22 cellular contexts compared by ENCODE assay signal in the genomic region with DNA sequence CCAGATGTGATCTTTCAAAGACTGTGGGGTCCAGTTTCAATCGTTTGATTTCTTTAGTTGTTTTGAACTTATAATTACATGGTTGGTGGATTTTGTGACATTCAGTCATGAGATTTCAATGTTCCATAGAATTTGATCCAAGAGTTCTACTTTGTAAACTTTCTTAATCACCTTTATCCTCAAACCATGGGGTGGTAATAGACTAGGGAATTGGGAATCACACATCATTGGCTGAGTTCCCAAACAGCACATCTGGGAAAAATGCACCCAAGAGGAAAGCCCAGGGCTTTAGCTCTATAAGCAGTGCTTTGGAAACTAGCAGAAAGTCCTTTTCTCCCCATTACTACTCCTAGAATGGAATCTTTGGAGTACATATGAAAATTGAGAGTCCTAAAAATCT.
A peak's percentile ranks its signal among the peaks of the same experiment; 100 is the strongest.
DNase-seq lines count a peak whose midpoint lies in the region; ATAC-seq, FAIRE-seq and TF ChIP-seq lines count a peak whose summit lies in the region.
"Had no signal": no experiment of that assay in that cellular context is flagged by ENCODE, and none has a peak within 500 bp of the region (broad histone marks: within the 10 kb centered on the region; RNA-seq: fewer than 3 reads in every experiment).

No MANE protein-coding gene starts in this region.

- H3K36me3 ChIP-seq in bronchial epithelial cell (ENCODE audit: control insufficient read depth, insufficient read depth, low read length) (no peaks in the 10 kb centered on the region), transverse colon (no peaks in the 10 kb centered on the region)
- H3K36me3 ChIP-seq: colonic mucosa, SJSA1, spleen, WERI-Rb-1 had no signal

- H3K27me3 ChIP-seq in bronchial epithelial cell (ENCODE audit: control insufficient read depth, insufficient read depth, low read length) (no peaks in the 10 kb centered on the region), right cardiac atrium (ENCODE audit: control insufficient read depth, insufficient read depth) (no peaks in the 10 kb centered on the region), transverse colon (no peaks in the 10 kb centered on the region)
- H3K27me3 ChIP-seq: colonic mucosa, SJSA1, spleen had no signal

- H3K27ac ChIP-seq in right cardiac atrium (ENCODE audit: low read length) (no peak overlapping the region), transverse colon (no peak overlapping the region)
- H3K27ac ChIP-seq: colonic mucosa, SJSA1, spleen, WERI-Rb-1 had no signal

- ATAC-seq in right cardiac atrium = no peak
- ATAC-seq: PC-3, T-helper 17 cell had no signal

- no peak for TF ChIP-seq EP300 in transverse colon (IDR thresholded peaks at IDR 0.05; ENCODE audit: low read depth)

- DNase-seq in AG10803 (ENCODE audit: low read depth) = peak; percentile 68
- peak; percentile 33 for DNase-seq in LoVo (ENCODE audit: low spot score)
- DNase-seq in bronchial epithelial cell (ENCODE audit: low read depth) = peak; percentile 41
- DNase-seq in iris pigment epithelial cell (ENCODE audit: low read depth) = peak; percentile 10
- no peak for DNase-seq in right cardiac atrium
- no peak for DNase-seq in NCI-H146 treated with DMSO at 0.1 percent for 48 hours (lab: John Stamatoyannopoulos, UW; ENCODE audit: unreplicated experiment)
- no peak for DNase-seq in DMS114 treated with DMSO at 0.1 percent for 48 hours (lab: John Stamatoyannopoulos, UW; ENCODE audit: unreplicated experiment)
- DNase-seq in transverse colon = no peak
- DNase-seq: ACHN; activated CD4-positive, alpha-beta T cell treated with anti-CD3 and anti-CD28 coated beads, Interleukin-2, amount 50 U/mL, for 4 hours; activated naive CD4-positive, alpha-beta T cell; anterior cingulate cortex; CD8-positive, alpha-beta memory T cell; colonic mucosa; DMS79 treated with DMSO at 0.1 percent for 48 hours; midbrain; NCI-H1436; PC-3; spleen; T-helper 17 cell; WERI-Rb-1 had no signal

- H3K4me1 ChIP-seq in right cardiac atrium (ENCODE audit: control insufficient read depth, insufficient read depth, low read length) = no peaks in the 10 kb centered on the region
- no peaks in the 10 kb centered on the region for H3K4me1 ChIP-seq in transverse colon
- H3K4me1 ChIP-seq: colonic mucosa, SJSA1, spleen had no signal

- in situ Hi-C loops in transverse colon (cut with MboI; ENCODE audit: low pct_ligation_motif_present in 1 of 4, low pct_unique_long_range_greater_than_20kb in 1 of 4, low sequenced_read_pairs in 3 of 4) = no loop called here

- intact Hi-C loops in right cardiac atrium (cut with DNase I) = no loop called here
- intact Hi-C loops in transverse colon (cut with DNase I; ENCODE audit: low total_unique reads) = no loop called here

- 51% methylated on average over 1 of the region's 1 CpG for WGBS in right cardiac atrium
- WGBS in transverse colon (ENCODE audit: low coverage in 1 of 2), 2 donors = 62 to 67% methylated on average over 1 of the region's 1 CpG

- no peak for TF ChIP-seq POLR2A in transverse colon (IDR thresholded peaks at IDR 0.05)

- H3K9me3 ChIP-seq in right cardiac atrium (ENCODE audit: control insufficient read depth, low read length) = no peaks in the 10 kb centered on the region
- no peaks in the 10 kb centered on the region for H3K9me3 ChIP-seq in transverse colon
- H3K9me3 ChIP-seq: colonic mucosa, SJSA1 had no signal

- no peak for TF ChIP-seq CTCF in AG10803 (conservative IDR thresholded peaks at IDR 0.05; ENCODE audit: low read length)
- TF ChIP-seq CTCF in bronchial epithelial cell (IDR thresholded peaks at IDR 0.05; ENCODE audit: insufficient read depth, low read length, severe bottlenecking) = no peak
- TF ChIP-seq CTCF in transverse colon (IDR thresholded peaks at IDR 0.05) = no peak

- no peak overlapping the region for H3K4me3 ChIP-seq in AG10803 (ENCODE audit: low read length)
- H3K4me3 ChIP-seq in bronchial epithelial cell (ENCODE audit: low read depth, low read length) = no peak overlapping the region
- no peak overlapping the region for H3K4me3 ChIP-seq in right cardiac atrium (ENCODE audit: low read length)
- no peak overlapping the region for H3K4me3 ChIP-seq in transverse colon
- H3K4me3 ChIP-seq: colonic mucosa, SJSA1, spleen had no signal

- no peak for FAIRE-seq in bronchial epithelial cell (lab: Jason Lieb, UNC)

Comparison
In these comparisons a context has a peak if more than half of its experiments do, and no peak if none do; other contexts are left out.
1. DNase-seq: peak in AG10803 (single experiment), LoVo (single experiment), bronchial epithelial cell (single experiment) and iris pigment epithelial cell (single experiment); none in right cardiac atrium (0 of 3), NCI-H146 treated with DMSO at 0.1 percent for 48 hours (single experiment), DMS114 treated with DMSO at 0.1 percent for 48 hours (single experiment) and transverse colon (single experiment).